Comparison of ENCODE assay signal across 8 cellular contexts in genomic region chr19:15869109-15869555, GRCh38. TPM values are rescaled to one million over a fixed set of nuclear protein-coding genes. Genes with fewer than 3 reads are reported as not detected.
DNase-seq lines count a peak whose midpoint lies in the region; ATAC-seq and TF ChIP-seq lines count a peak whose summit lies in the region.

No MANE protein-coding gene starts in this region.

- H3K4me3 ChIP-seq in MM.1S (ENCODE audit: low read length): no peak overlapping the region

- ATAC-seq in HG03135 (IDR thresholded peaks at IDR 0.05; ENCODE audit: unreplicated experiment): no peak
- ATAC-seq in GM21381 (IDR thresholded peaks at IDR 0.05; ENCODE audit: unreplicated experiment): no peak

- H3K36me3 ChIP-seq in MM.1S (replicated peaks; ENCODE audit: insufficient read depth, low read length): no peaks in the 10 kb centered on the region

- no peaks in the 10 kb centered on the region for H3F3A ChIP-seq in MM.1S (ENCODE audit: insufficient read depth, low read length)

- no peaks in the 10 kb centered on the region for H3K4me1 ChIP-seq in MM.1S (ENCODE audit: low read length)

- H3K27me3 ChIP-seq in MM.1S (replicated peaks; ENCODE audit: insufficient read depth, low read length): peaks cover 89% of the 10 kb centered on the region

- H3K9ac ChIP-seq in MM.1S (ENCODE audit: low read length): no peak overlapping the region

- H3K9me2 ChIP-seq in MM.1S (replicated peaks; ENCODE audit: insufficient read depth, low read length): no peaks in the 10 kb centered on the region

- no peaks in the 10 kb centered on the region for H3K9me3 ChIP-seq in MM.1S (replicated peaks; ENCODE audit: insufficient read depth, low read length)

- no peak overlapping the region for H2AFZ ChIP-seq in MM.1S (ENCODE audit: low read length)

- no peak overlapping the region for H3K4me2 ChIP-seq in MM.1S (ENCODE audit: low read depth, low read length)

- H4K20me1 ChIP-seq in MM.1S (ENCODE audit: insufficient read depth, low read length): no peaks in the 10 kb centered on the region

- DNase-seq in DMS53 (lab: John Stamatoyannopoulos, UW) (peak; percentile 35), DMS53 treated with DMSO at 0.1 percent for 48 hours (lab: John Stamatoyannopoulos, UW; ENCODE audit: unreplicated experiment) (no peak), MM.1S (no peak), mucosa of gallbladder (ENCODE audit: low spot score) (peak; percentile 70)
- peak; percentile 14 for DNase-seq in effector CD4-positive, alpha-beta T cell

- H3K27ac ChIP-seq in MM.1S (ENCODE audit: low read length) (no peak overlapping the region), VCaP (peak overlapping the region; percentile 96)

- H3K79me2 ChIP-seq in MM.1S (ENCODE audit: low read length): no peaks in the 10 kb centered on the region

- TF ChIP-seq CTCF in MM.1S (IDR thresholded peaks at IDR 0.05; ENCODE audit: low read length) (peak; percentile 46), VCaP (conservative IDR thresholded peaks at IDR 0.05) (peak; percentile 88)

RNA-seq across cellular contexts. Expression of gene CYP4F2, which starts 28.7 kb away (rescaled TPM):
- 66.6 TPM for total RNA-seq in mucosa of gallbladder

RNA-seq across cellular contexts. Expression of gene OR10H1, which starts 53.7 kb away (rescaled TPM):
- not detected for total RNA-seq in mucosa of gallbladder

Comparison
In these comparisons a context has a peak if more than half of its experiments do, and no peak if none do; other contexts are left out.
1. DNase-seq: peak in DMS53 (single experiment), effector CD4-positive, alpha-beta T cell (single experiment) and mucosa of gallbladder (single experiment); none in DMS53 treated with DMSO at 0.1 percent for 48 hours (single experiment) and MM.1S (single experiment).